In the genomic region with DNA sequence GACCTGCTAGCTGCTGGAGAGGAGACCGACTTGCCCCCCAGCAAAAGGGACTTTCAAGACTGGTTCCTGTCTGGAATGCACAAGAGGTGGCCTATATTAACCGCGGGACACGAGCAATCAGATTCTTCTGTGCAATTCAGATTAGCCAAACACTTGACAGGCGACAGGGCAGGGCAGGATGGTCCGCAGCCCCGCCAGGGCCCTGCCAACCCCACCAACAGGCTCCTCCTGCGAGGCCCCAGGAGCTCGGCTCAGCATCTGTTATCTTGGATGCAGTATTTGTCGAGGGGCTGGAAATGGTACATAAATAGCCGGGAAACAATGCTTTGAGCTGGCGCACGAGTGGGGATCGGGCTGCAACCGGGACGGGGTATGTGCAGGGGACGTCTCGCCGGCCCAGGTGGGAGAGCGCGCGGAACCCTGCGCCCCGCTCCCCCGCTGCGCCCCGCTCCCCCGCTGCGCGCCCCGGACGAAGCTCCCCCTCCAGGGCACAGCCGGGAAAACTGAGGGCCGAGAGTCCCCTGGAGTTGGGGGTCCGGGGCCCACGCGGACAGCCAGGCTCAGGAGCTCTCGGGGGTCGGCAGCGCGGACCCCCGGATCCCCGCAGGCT, we compare ENCODE assay signal across 8 cellular contexts. TPM values are rescaled to one million over a fixed set of nuclear protein-coding genes. Genes with fewer than 3 reads are reported as not detected.
DNase-seq lines count a peak whose midpoint lies in the region; ATAC-seq, FAIRE-seq and TF ChIP-seq lines count a peak whose summit lies in the region.

No MANE protein-coding gene starts in this region.

- H3K79me2 ChIP-seq in hepatocyte: no peaks in the 10 kb centered on the region

- WGBS in hepatocyte (ENCODE audit: low lambda C conversion rate, missing lambda C conversion rate): 2% methylated on average over 18 of the region's 43 CpGs
- 2 to 9% (median 3%) methylated on average over 7 to 43 of the region's 43 CpGs for WGBS in spleen, 5 donors

- H3K27ac Mint-ChIP-seq in activated CD8-positive, alpha-beta memory T cell treated with anti-CD3 and anti-CD28 coated beads, Interleukin-2, amount 10 ng/mL, durations not matched to agents 7 days and 5 days: no peak overlapping the region

- no peaks in the 10 kb centered on the region for H3K9me3 Mint-ChIP-seq in activated CD8-positive, alpha-beta memory T cell treated with anti-CD3 and anti-CD28 coated beads, Interleukin-2, amount 10 ng/mL, durations not matched to agents 7 days and 5 days (ENCODE audit: low read depth)

- intact Hi-C loops in spleen (cut with DNase I; ENCODE audit: low total_unique reads): no loop called here

- ATAC-seq in activated CD8-positive, alpha-beta memory T cell treated with anti-CD3 and anti-CD28 coated beads, Interleukin-2, amount 10 ng/mL, durations not matched to agents 7 days and 5 days: peak; percentile 2
- no peak for ATAC-seq in GM18858 (IDR thresholded peaks at IDR 0.05; ENCODE audit: unreplicated experiment)

- CTCF ChIA-PET in activated CD8-positive, alpha-beta memory T cell treated with anti-CD3 and anti-CD28 coated beads, Interleukin-2, amount 10 ng/mL, durations not matched to agents 7 days and 5 days (lab: Charles Lee): interaction anchor here (0.5 to 3.0 kb wide), 13 partner anchors 8 to 206 kb away, joined by 3 to 27 read pairs (median 5); no protein-coding TSS in a partner anchor

- H3K9me3 ChIP-seq in hepatocyte (ENCODE audit: low read depth) (no peaks in the 10 kb centered on the region), spleen (peaks cover 0 to 4% (median 0%) of the 10 kb centered on the region in 8 donors)

- H3K4me1 ChIP-seq in hepatocyte (ENCODE audit: insufficient read depth): no peaks in the 10 kb centered on the region
- peaks cover 0 to 26% (median 16%) of the 10 kb centered on the region in 6 donors for H3K4me1 ChIP-seq in spleen

- H3K9me2 ChIP-seq in hepatocyte (replicated peaks; ENCODE audit: insufficient read depth): no peaks in the 10 kb centered on the region

- no peaks in the 10 kb centered on the region for H3K36me3 Mint-ChIP-seq in activated CD8-positive, alpha-beta memory T cell treated with anti-CD3 and anti-CD28 coated beads, Interleukin-2, amount 10 ng/mL, durations not matched to agents 7 days and 5 days

- H4K20me1 ChIP-seq in hepatocyte (ENCODE audit: insufficient read depth, poor library complexity, severe bottlenecking): no peaks in the 10 kb centered on the region

- DNase-seq in NCI-H2196 (lab: John Stamatoyannopoulos, UW; ENCODE audit: unreplicated experiment) (peak; percentile 12), NCI-H2196 treated with DMSO at 0.1 percent for 48 hours (lab: John Stamatoyannopoulos, UW; ENCODE audit: unreplicated experiment) (no peak), hepatocyte (ENCODE audit: low spot score) (no peak), spleen (no peak), SIG-M5 treated with dmso at 0.1 percent for 504 hours (lab: John Stamatoyannopoulos, UW; ENCODE audit: unreplicated experiment) (no peak), D721Med (ENCODE audit: insufficient read length, low spot score) (no peak)
- DNase-seq in activated CD8-positive, alpha-beta memory T cell treated with anti-CD3 and anti-CD28 coated beads, Interleukin-2, amount 10 ng/mL, durations not matched to agents 7 days and 5 days: no peak

- no peak for TF ChIP-seq POLR2A in spleen (IDR thresholded peaks at IDR 0.05)

- H3K27me3 ChIP-seq in hepatocyte (peaks cover 7% of the 10 kb centered on the region), spleen (replicated peaks in 1 of 7) (peaks cover 0 to 94% (median 22%) of the 10 kb centered on the region in 7 donors)

- H3K4me3 ChIP-seq in hepatocyte: peak overlapping the region; percentile 45
- peak overlapping the region; percentile 22 to 70 (median 44) for H3K4me3 ChIP-seq in spleen

- H3K27ac ChIP-seq in hepatocyte: peak overlapping the region; percentile 57
- H3K27ac ChIP-seq in spleen: peak overlapping the region in 7 of 8 donors; percentile 15 to 64 (median 52)

- peak overlapping the region; percentile 63 for H2AFZ ChIP-seq in hepatocyte

- no peak for FAIRE-seq in D721Med (lab: Jason Lieb, UNC)

- peaks cover 35% of the 10 kb centered on the region for H3K27me3 Mint-ChIP-seq in activated CD8-positive, alpha-beta memory T cell treated with anti-CD3 and anti-CD28 coated beads, Interleukin-2, amount 10 ng/mL, durations not matched to agents 7 days and 5 days

- TF ChIP-seq CTCF in hepatocyte (IDR thresholded peaks at IDR 0.05; ENCODE audit: poor library complexity): no peak
- no peak for TF ChIP-seq CTCF in spleen (IDR thresholded peaks at IDR 0.05 in 8 of 11, conservative IDR thresholded peaks at IDR 0.05 in 3 of 11)
- TF ChIP-seq CTCF in D721Med (IDR thresholded peaks at IDR 0.05; ENCODE audit: insufficient read depth, missing control alignments): no peak

- peaks cover 8% of the 10 kb centered on the region for H3K4me1 Mint-ChIP-seq in activated CD8-positive, alpha-beta memory T cell treated with anti-CD3 and anti-CD28 coated beads, Interleukin-2, amount 10 ng/mL, durations not matched to agents 7 days and 5 days

- no peaks in the 10 kb centered on the region for H3K36me3 ChIP-seq in hepatocyte (replicated peaks; ENCODE audit: insufficient read depth, low read depth)
- H3K36me3 ChIP-seq in spleen: no peaks in the 10 kb centered on the region

- peak overlapping the region; percentile 95 for H3K4me2 ChIP-seq in hepatocyte

- peak overlapping the region; percentile 7 for H3K4me3 Mint-ChIP-seq in activated CD8-positive, alpha-beta memory T cell treated with anti-CD3 and anti-CD28 coated beads, Interleukin-2, amount 10 ng/mL, durations not matched to agents 7 days and 5 days

RNA-seq across cellular contexts. Expression of a gene that starts 0.7 kb away (rescaled TPM):
- total RNA-seq in activated CD8-positive, alpha-beta memory T cell treated with anti-CD3 and anti-CD28 coated beads, Interleukin-2, amount 10 ng/mL, durations not matched to agents 7 days and 5 days: under 1 TPM in 1 of 2 experiments, not detected in 1; 0.12 TPM
- total RNA-seq in hepatocyte: 0.60 and 0.64 TPM in 2 replicates
- polyA plus RNA-seq in hepatocyte: 0.53 and 1.2 TPM in 2 replicates
- 1 to 10 TPM in 6 of 7 donors, under 1 TPM in 1; 0.74 to 2.8 (median 1.7) TPM for total RNA-seq in spleen
- under 1 TPM; 0.24 to 0.93 (median 0.63) TPM for polyA plus RNA-seq in spleen

RNA-seq across cellular contexts. Expression of a gene that starts 21.0 kb away (rescaled TPM):
- total RNA-seq in activated CD8-positive, alpha-beta memory T cell treated with anti-CD3 and anti-CD28 coated beads, Interleukin-2, amount 10 ng/mL, durations not matched to agents 7 days and 5 days: under 1 TPM in 1 of 2 experiments, not detected in 1; 0.06 TPM
- total RNA-seq in hepatocyte (not detected in 2 replicates), spleen (under 1 TPM in 3 of 7 donors, not detected in 4; 0.15 to 0.34 (median 0.26) TPM)
- polyA plus RNA-seq in hepatocyte (not detected in 2 replicates), spleen (not detected)
